Comparison of ENCODE assay signal across 21 cellular contexts in genomic region chr1:43123031-43123430, GRCh38. TPM values are rescaled to one million over a fixed set of nuclear protein-coding genes. Genes with fewer than 3 reads are reported as not detected.
DNase-seq lines count a peak whose midpoint lies in the region; ATAC-seq, FAIRE-seq and TF ChIP-seq lines count a peak whose summit lies in the region.
"Had no signal": no experiment of that assay in that cellular context is flagged by ENCODE, and none has a peak within 500 bp of the region (broad histone marks: within the 10 kb centered on the region; RNA-seq: fewer than 3 reads in every experiment).

No MANE protein-coding gene starts in this region.

- H3K27me3 ChIP-seq in HepG2 (ENCODE audit: control insufficient read depth in 1 of 2, insufficient read depth in 2 of 2, low read length in 2 of 2) (no peaks in the 10 kb centered on the region), right lobe of liver (no peaks in the 10 kb centered on the region), ovary (no peaks in the 10 kb centered on the region)
- H3K27me3 ChIP-seq: BE2C, SJCRH30 had no signal

- no peak for TF ChIP-seq EP300 in HepG2 (IDR thresholded peaks at IDR 0.05; ENCODE audit: low read depth in 2 of 2, low read length in 2 of 2)
- no peak for TF ChIP-seq EP300 in HepG2 (CRISPR knock-in tag; IDR thresholded peaks at IDR 0.05; ENCODE audit: borderline replicate concordance)
- no peak for TF ChIP-seq EP300 in ovary (IDR thresholded peaks at IDR 0.05)

- POLR2A ChIA-PET in HepG2 (lab: Yijun Ruan, JAX) = no interaction called here

- in situ Hi-C loops in HepG2 (cut with HindIII; ENCODE audit: extremely low pct_ligation_motif_present, low pct_unique_long_range_greater_than_20kb) = no loop called here

- CTCF ChIA-PET in HepG2 (lab: Yijun Ruan, JAX; ENCODE audit: low intra/inter-chr PET ratio, low total read pairs) = no interaction called here

- TF ChIP-seq RAD21 in HepG2 (CRISPR knock-in tag; IDR thresholded peaks at IDR 0.05) = no peak

- TF ChIP-seq CTCF in HepG2 (CRISPR knock-in tag; IDR thresholded peaks at IDR 0.05) (no peak), right lobe of liver (IDR thresholded peaks at IDR 0.05) (no peak), ovary (IDR thresholded peaks at IDR 0.05) (no peak)

- peaks cover 7% of the 10 kb centered on the region for H3K79me2 ChIP-seq in HepG2 (ENCODE audit: insufficient read depth, low read length)

- H3K27ac ChIP-seq in HepG2 (ENCODE audit: extremely low read length, insufficient read depth, low read length) (no peak overlapping the region), right lobe of liver (no peak overlapping the region), ovary (no peak overlapping the region)
- H3K27ac ChIP-seq: A549, SJCRH30 had no signal

- DNase-seq in HepG2 (ENCODE audit: low spot score) = no peak
- no peak for DNase-seq in right lobe of liver
- DNase-seq in NCI-H748 (lab: John Stamatoyannopoulos, UW; ENCODE audit: unreplicated experiment) = peak; percentile 73
- peak; percentile 58 for DNase-seq in foreskin melanocyte
- no peak for DNase-seq in ovary
- DNase-seq in NAMALWA (ENCODE audit: low spot score) = no peak
- DNase-seq: BE2C, EL, GF-D8, NCI-H1092 treated with DMSO at 0.1 percent for 48 hours, NCI-H1436 treated with DMSO at 0.1 percent for 48 hours, NCI-H1930, NCI-H2171, NCI-H345, NCI-H69, SJCRH30, T-helper 1 cell had no signal

- WGBS in HepG2 (ENCODE audit: low lambda C conversion rate) = 100% methylated on average over 1 of the region's 1 CpG
- WGBS in right lobe of liver (ENCODE audit: insufficient coverage, low coverage, low lambda C conversion rate, missing lambda C conversion rate) = 90% methylated on average over 1 of the region's 1 CpG
- WGBS in ovary, 3 donors = 81 to 88% (median 84%) methylated on average over 1 of the region's 1 CpG

- H3K9ac ChIP-seq in HepG2 (ENCODE audit: insufficient read depth, low read depth, low read length) = no peak overlapping the region

- intact Hi-C loops in HepG2 (cut with micrococcal nuclease; ENCODE audit: unreplicated experiment) (no loop called here), right lobe of liver (cut with DNase I) (no loop called here), ovary (cut with DNase I) (no loop called here)

- BruUV-seq in HepG2 (replicated peaks; lab: Mats Ljungman, UMichigan) = no TSS peak

- no peak for FAIRE-seq in HepG2 (lab: Jason Lieb, UNC)
- FAIRE-seq: A549, K562 had no signal

- H3K36me3 ChIP-seq in HepG2 (replicated peaks in 1 of 2; ENCODE audit: control insufficient read depth in 1 of 2, insufficient read depth in 2 of 2, low read length in 2 of 2) (no peaks in the 10 kb centered on the region), right lobe of liver (no peaks in the 10 kb centered on the region), ovary (no peaks in the 10 kb centered on the region)
- H3K36me3 ChIP-seq: BE2C, SJCRH30 had no signal

- H3K4me1 ChIP-seq in HepG2 (ENCODE audit: insufficient read depth, low read length) (peaks cover 30% of the 10 kb centered on the region), right lobe of liver (no peaks in the 10 kb centered on the region), ovary (ENCODE audit: insufficient read depth) (no peaks in the 10 kb centered on the region)
- H3K4me1 ChIP-seq: A549, BE2C, SJCRH30 had no signal

- no peak for TF ChIP-seq POLR2A in HepG2 (IDR thresholded peaks at IDR 0.05; ENCODE audit: insufficient read depth in 1 of 2, low read depth in 2 of 2, low read length in 2 of 2)
- no peak for TF ChIP-seq POLR2A in right lobe of liver (IDR thresholded peaks at IDR 0.05)
- TF ChIP-seq POLR2A in ovary (IDR thresholded peaks at IDR 0.05) = no peak

- no peak overlapping the region for H2AFZ ChIP-seq in HepG2 (ENCODE audit: low read length)

- no peak for ATAC-seq in HepG2
- no peak for ATAC-seq in right lobe of liver
- ATAC-seq in activated CD4-positive, CD25-positive, alpha-beta regulatory T cell treated with anti-CD3 and anti-CD28 coated beads, Interleukin-2, amount 50 U/mL, for 24 hours = no peak
- ATAC-seq: A549, K562 had no signal

- H3K4me3 ChIP-seq in HepG2 (replicated peaks in 1 of 3; ENCODE audit: insufficient read depth in 1 of 3, low read depth in 2 of 3, low read length in 3 of 3) (no peak overlapping the region), right lobe of liver (no peak overlapping the region), ovary (no peak overlapping the region)
- H3K4me3 ChIP-seq: A549, K562, SJCRH30 had no signal

- H3K9me3 ChIP-seq in HepG2 (ENCODE audit: low read length) = no peaks in the 10 kb centered on the region
- no peaks in the 10 kb centered on the region for H3K9me3 ChIP-seq in right lobe of liver
- no peaks in the 10 kb centered on the region for H3K9me3 ChIP-seq in ovary
- H3K9me3 ChIP-seq: A549, BE2C, SJCRH30 had no signal

- H4K20me1 ChIP-seq in HepG2 (ENCODE audit: insufficient read depth, low read length) = no peaks in the 10 kb centered on the region

- 0 out of 2 replicates have a peak overlapping the region, but pooled peaks have one; percentile 4 for H3K4me2 ChIP-seq in HepG2 (ENCODE audit: low read depth, low read length)
- H3K4me2 ChIP-seq: A549 had no signal

TF ChIP-seq in HepG2, 621 proteins besides CTCF, POLR2A, EP300 and RAD21:
- TF ChIP-seq ZFP41 (CRISPR knock-in tag; IDR thresholded peaks at IDR 0.05; ENCODE audit: borderline replicate concordance) (no peak), ONECUT2 (CRISPR knock-in tag; IDR thresholded peaks at IDR 0.05) (no peak), DRAP1 (CRISPR knock-in tag; IDR thresholded peaks at IDR 0.05) (no peak)

RNA-seq across cellular contexts. Expression of gene EBNA1BP2, which starts 49.1 kb away (rescaled TPM):
- total RNA-seq in HepG2 (2016; rRNA removed; fragmentation: Illumina TruSeq; extraction: Trizol) = 102 and 134 TPM in 2 replicates
- total RNA-seq in HepG2 (2016; cell fraction: cytosol; rRNA removed; fragmentation: Illumina TruSeq; extraction: Trizol; ENCODE audit: low read depth) = 16.7 and 17.1 TPM in 2 replicates
- 105 and 136 TPM in 2 replicates for total RNA-seq in HepG2 (2016; cell fraction: insoluble cytoplasmic fraction; rRNA removed; fragmentation: Illumina TruSeq; extraction: Trizol)
- 31.7 and 33.4 TPM in 2 replicates for total RNA-seq in HepG2 (2016; cell fraction: membrane; rRNA removed; fragmentation: Illumina TruSeq; extraction: Trizol)
- 41.1 and 51.6 TPM in 2 replicates for total RNA-seq in HepG2 (2016; cell fraction: nucleus; rRNA removed; fragmentation: Illumina TruSeq; extraction: Trizol)
- polyA plus RNA-seq in HepG2 (2011; rRNA removed) = 24.7 and 27.1 TPM in 2 replicates
- polyA plus RNA-seq in HepG2 (2011; cell fraction: cytosol; rRNA removed) = 24.4 and 26.5 TPM in 2 replicates
- 21.8 and 28.1 TPM in 2 replicates for polyA plus RNA-seq in HepG2 (2011; cell fraction: nucleus; rRNA removed)
- 40.9 and 45.7 TPM in 2 replicates for polyA plus RNA-seq in HepG2 (2012)
- polyA plus RNA-seq in HepG2 (2016; cell fraction: cytosol; fragmentation: Illumina TruSeq; extraction: Trizol; ENCODE audit: low read depth) = 18.1 TPM in 2 replicates
- polyA plus RNA-seq in HepG2 (2016; cell fraction: insoluble cytoplasmic fraction; fragmentation: Illumina TruSeq; extraction: Trizol; ENCODE audit: low read depth) = 152 and 154 TPM in 2 replicates
- polyA plus RNA-seq in HepG2 (2016; cell fraction: membrane; fragmentation: Illumina TruSeq; extraction: Trizol; ENCODE audit: low read depth) = 27.7 and 29.2 TPM in 2 replicates
- 78.7 and 80.9 TPM in 2 replicates for polyA plus RNA-seq in HepG2 (2016; cell fraction: nucleus; fragmentation: Illumina TruSeq; extraction: Trizol; ENCODE audit: insufficient read depth, low read depth)
- 14.2 and 38.3 TPM in 2 replicates for polyA minus RNA-seq in HepG2 (2011; rRNA and poly(A)+ RNA removed; ENCODE audit: low replicate concordance)
- polyA minus RNA-seq in HepG2 (2011; cell fraction: cytosol; rRNA and poly(A)+ RNA removed) = 8.6 and 11.5 TPM in 2 replicates
- polyA minus RNA-seq in HepG2 (2011; cell fraction: nucleus; rRNA and poly(A)+ RNA removed) = 33.0 and 36.7 TPM in 2 replicates
- 100 to 1,000 TPM in 1 of 6 experiments, 10 to 100 TPM in 5; 45.7 to 108 (median 61.4) TPM for total RNA-seq in right lobe of liver
- total RNA-seq in ovary = 10 to 100 TPM; 22.1 to 49.3 (median 38.5) TPM
- 10 to 100 TPM; 38.5 to 59.7 TPM for polyA plus RNA-seq in ovary

RNA-seq across cellular contexts. Expression of gene CFAP57, which starts 49.1 kb away (rescaled TPM):
- total RNA-seq in HepG2 (2016; rRNA removed; fragmentation: Illumina TruSeq; extraction: Trizol) (0.14 TPM in 1 of 2 replicates, not detected in the other), right lobe of liver (not detected), ovary (10 to 100 TPM in 1 of 7 donors, 1 to 10 TPM in 2, under 1 TPM in 4; 0.13 to 13.2 (median 0.97) TPM)
- not detected in 2 replicates for total RNA-seq in HepG2 (2016; cell fraction: cytosol; rRNA removed; fragmentation: Illumina TruSeq; extraction: Trizol; ENCODE audit: low read depth)
- 0.06 and 0.15 TPM in 2 replicates for total RNA-seq in HepG2 (2016; cell fraction: insoluble cytoplasmic fraction; rRNA removed; fragmentation: Illumina TruSeq; extraction: Trizol)
- total RNA-seq in HepG2 (2016; cell fraction: membrane; rRNA removed; fragmentation: Illumina TruSeq; extraction: Trizol) = 0.09 TPM in 1 of 2 replicates, not detected in the other
- not detected in 2 replicates for total RNA-seq in HepG2 (2016; cell fraction: nucleus; rRNA removed; fragmentation: Illumina TruSeq; extraction: Trizol)
- polyA plus RNA-seq in HepG2 (2011; rRNA removed) (0.01 and 0.07 TPM in 2 replicates), ovary (under 1 TPM; 0.18 to 0.40 TPM)
- 0.01 and 0.03 TPM in 2 replicates for polyA plus RNA-seq in HepG2 (2011; cell fraction: cytosol; rRNA removed)
- polyA plus RNA-seq in HepG2 (2011; cell fraction: nucleus; rRNA removed) = 0.03 TPM in 1 of 2 replicates, not detected in the other
- 0.08 and 0.11 TPM in 2 replicates for polyA plus RNA-seq in HepG2 (2012)
- polyA plus RNA-seq in HepG2 (2016; cell fraction: cytosol; fragmentation: Illumina TruSeq; extraction: Trizol; ENCODE audit: low read depth) = not detected in 2 replicates
- polyA plus RNA-seq in HepG2 (2016; cell fraction: insoluble cytoplasmic fraction; fragmentation: Illumina TruSeq; extraction: Trizol; ENCODE audit: low read depth) = not detected in 2 replicates
- not detected in 2 replicates for polyA plus RNA-seq in HepG2 (2016; cell fraction: membrane; fragmentation: Illumina TruSeq; extraction: Trizol; ENCODE audit: low read depth)
- polyA plus RNA-seq in HepG2 (2016; cell fraction: nucleus; fragmentation: Illumina TruSeq; extraction: Trizol; ENCODE audit: insufficient read depth, low read depth) = not detected in 2 replicates
- polyA minus RNA-seq in HepG2 (2011; rRNA and poly(A)+ RNA removed; ENCODE audit: low replicate concordance) = 0.94 TPM in 1 of 2 replicates, not detected in the other
- not detected in 2 replicates for polyA minus RNA-seq in HepG2 (2011; cell fraction: cytosol; rRNA and poly(A)+ RNA removed)
- polyA minus RNA-seq in HepG2 (2011; cell fraction: nucleus; rRNA and poly(A)+ RNA removed) = 0.13 TPM in 1 of 2 replicates, not detected in the other
- total RNA-seq: LHCN-M2 had no signal

Comparison
In these comparisons a context has a peak if more than half of its experiments do, and no peak if none do; other contexts are left out.
1. DNase-seq: peak in NCI-H748 (single experiment) and foreskin melanocyte (single experiment); none in HepG2 (single experiment), right lobe of liver (0 of 3), ovary (0 of 5) and NAMALWA (single experiment).